1 cellular context compared by ENCODE assay signal in the genomic region with DNA sequence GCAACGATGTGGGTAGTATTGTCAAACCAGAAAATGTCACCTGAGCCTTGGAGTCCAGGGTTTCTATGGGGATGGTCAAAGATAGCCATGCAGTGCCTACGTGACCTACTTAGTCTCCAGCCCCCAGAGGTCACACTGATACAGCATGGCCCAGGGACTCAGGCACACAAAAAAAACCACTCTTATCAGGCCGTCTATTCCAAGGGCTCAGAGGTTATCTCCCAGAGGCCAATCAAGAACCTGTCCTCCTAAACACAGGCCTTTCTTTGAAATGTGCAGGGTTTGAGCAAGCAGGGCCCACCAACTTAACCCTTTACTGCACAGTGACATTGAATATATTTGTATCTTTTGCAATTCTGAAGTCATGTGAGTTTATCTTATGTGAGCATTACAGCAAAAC.
TF ChIP-seq lines count a peak whose summit lies in the region.

No MANE protein-coding gene starts in this region.

TF ChIP-seq in HepG2, 621 proteins besides CTCF, POLR2A, EP300 and RAD21 (continued from another document and continues in another):
- TF ChIP-seq PITX1 (CRISPR knock-in tag; IDR thresholded peaks at IDR 0.05) (peak; percentile 87), ZNF232 (CRISPR knock-in tag; IDR thresholded peaks at IDR 0.05; ENCODE audit: borderline replicate concordance) (peak; percentile 38; the same call in 1 of the 2 replicates), CEBPB (IDR thresholded peaks at IDR 0.05; ENCODE audit: borderline replicate concordance, low read depth, low read length) (no peak), RORA (CRISPR knock-in tag; IDR thresholded peaks at IDR 0.05) (0 out of 2 replicates have a peak, but pooled peaks have one; percentile 63), NFRKB (IDR thresholded peaks at IDR 0.05) (no peak), RBAK (CRISPR knock-in tag; IDR thresholded peaks at IDR 0.05) (no peak), ZNF431 (CRISPR knock-in tag; IDR thresholded peaks at IDR 0.05; ENCODE audit: borderline replicate concordance, low read depth) (0 out of 2 replicates have a peak, but pooled peaks have one; percentile 29), POLR2AphosphoS5 (IDR thresholded peaks at IDR 0.05; ENCODE audit: low read depth, low read length) (no peak), ZFP90 (CRISPR knock-in tag; IDR thresholded peaks at IDR 0.05; ENCODE audit: borderline replicate concordance) (no peak), CREM (IDR thresholded peaks at IDR 0.05) (peak; percentile 49; the same call in 1 of the 2 replicates), CREM (CRISPR knock-in tag; IDR thresholded peaks at IDR 0.05) (no peak), ZSCAN30 (CRISPR knock-in tag; IDR thresholded peaks at IDR 0.05) (no peak), ASH2L (IDR thresholded peaks at IDR 0.05; ENCODE audit: insufficient read length, low read depth, low read length) (no peak), NR2F1 (CRISPR knock-in tag; IDR thresholded peaks at IDR 0.05) (0 out of 4 replicates have a peak, but pooled peaks of 1 of the 2 experiments have one; percentile 48), GFI1 (CRISPR knock-in tag; IDR thresholded peaks at IDR 0.05; ENCODE audit: borderline replicate concordance) (peak; percentile 72; the same call in 1 of the 2 replicates), MED13 (CRISPR knock-in tag; IDR thresholded peaks at IDR 0.05) (no peak), SOX6 (IDR thresholded peaks at IDR 0.05) (no peak), SOX6 (CRISPR knock-in tag; IDR thresholded peaks at IDR 0.05) (peak; percentile 78), ZFP41 (CRISPR knock-in tag; IDR thresholded peaks at IDR 0.05; ENCODE audit: borderline replicate concordance) (no peak), SMARCC2 (IDR thresholded peaks at IDR 0.05) (no peak), EEA1 (CRISPR knock-in tag; IDR thresholded peaks at IDR 0.05; ENCODE audit: borderline replicate concordance) (no peak), ZNF10 (CRISPR knock-in tag; IDR thresholded peaks at IDR 0.05; ENCODE audit: borderline replicate concordance, low read depth) (no peak), ZFX (CRISPR knock-in tag; IDR thresholded peaks at IDR 0.05; ENCODE audit: low read depth) (peak; percentile 43; the same call in 1 of the 2 replicates), ZNF337 (CRISPR knock-in tag; IDR thresholded peaks at IDR 0.05; ENCODE audit: borderline replicate concordance, low read depth) (no peak), ZNF317 (CRISPR knock-in tag; IDR thresholded peaks at IDR 0.05) (peak; percentile 67; the same call in 1 of the 2 replicates), KLF13 (CRISPR knock-in tag; IDR thresholded peaks at IDR 0.05) (no peak), MYC (CRISPR knock-in tag; IDR thresholded peaks at IDR 0.05; ENCODE audit: borderline replicate concordance) (peak; percentile 54; the same call in 1 of the 2 replicates), TCF7 (IDR thresholded peaks at IDR 0.05; ENCODE audit: low read depth) (0 out of 2 replicates have a peak, but pooled peaks have one; percentile 39), HOXD1 (CRISPR knock-in tag; IDR thresholded peaks at IDR 0.05) (0 out of 2 replicates have a peak, but pooled peaks have one; percentile 47), NR2F2 (IDR thresholded peaks at IDR 0.05; ENCODE audit: borderline replicate concordance, low read depth) (peak; percentile 98), ZMYM4 (CRISPR knock-in tag; IDR thresholded peaks at IDR 0.05) (peak; percentile 68), FOXJ3 (CRISPR knock-in tag; IDR thresholded peaks at IDR 0.05; ENCODE audit: borderline replicate concordance) (peak; percentile 61; the same call in 1 of the 2 replicates), RFXAP (CRISPR knock-in tag; IDR thresholded peaks at IDR 0.05; ENCODE audit: borderline replicate concordance) (0 out of 2 replicates have a peak, but pooled peaks have one; percentile 55), ZNF484 (CRISPR knock-in tag; IDR thresholded peaks at IDR 0.05; ENCODE audit: borderline replicate concordance, low read depth) (no peak), RFX3 (CRISPR knock-in tag; IDR thresholded peaks at IDR 0.05) (0 out of 2 replicates have a peak, but pooled peaks have one; percentile 15), SMYD3 (CRISPR knock-in tag; IDR thresholded peaks at IDR 0.05) (no peak), ZNF652 (CRISPR knock-in tag; IDR thresholded peaks at IDR 0.05; ENCODE audit: borderline replicate concordance, low read depth) (peak; percentile 97), SOX5 (CRISPR knock-in tag; IDR thresholded peaks at IDR 0.05; ENCODE audit: borderline replicate concordance) (peak; percentile 25; the same call in 1 of the 2 replicates)
- TF ChIP-seq, protein P1, sequence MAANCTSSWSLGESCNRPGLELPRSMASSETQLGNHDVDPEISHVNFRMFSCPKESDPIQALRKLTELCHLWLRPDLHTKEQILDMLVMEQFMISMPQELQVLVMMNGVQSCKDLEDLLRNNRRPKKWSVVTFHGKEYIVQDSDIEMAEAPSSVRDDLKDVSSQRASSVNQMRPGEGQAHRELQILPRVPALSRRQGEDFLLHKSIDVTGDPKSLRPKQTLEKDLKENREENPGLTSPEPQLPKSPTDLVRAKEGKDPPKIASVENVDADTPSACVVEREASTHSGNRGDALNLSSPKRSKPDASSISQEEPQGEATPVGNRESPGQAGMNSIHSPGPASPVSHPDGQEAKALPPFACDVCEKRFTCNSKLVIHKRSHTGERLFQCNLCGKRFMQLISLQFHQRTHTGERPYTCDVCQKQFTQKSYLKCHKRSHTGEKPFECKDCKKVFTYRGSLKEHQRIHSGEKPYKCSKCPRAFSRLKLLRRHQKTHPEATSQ (CRISPR knock-in tag; IDR thresholded peaks at IDR 0.05; ENCODE audit: borderline replicate concordance) = 0 out of 2 replicates have a peak, but pooled peaks have one; percentile 27
- TF ChIP-seq, protein P2, sequence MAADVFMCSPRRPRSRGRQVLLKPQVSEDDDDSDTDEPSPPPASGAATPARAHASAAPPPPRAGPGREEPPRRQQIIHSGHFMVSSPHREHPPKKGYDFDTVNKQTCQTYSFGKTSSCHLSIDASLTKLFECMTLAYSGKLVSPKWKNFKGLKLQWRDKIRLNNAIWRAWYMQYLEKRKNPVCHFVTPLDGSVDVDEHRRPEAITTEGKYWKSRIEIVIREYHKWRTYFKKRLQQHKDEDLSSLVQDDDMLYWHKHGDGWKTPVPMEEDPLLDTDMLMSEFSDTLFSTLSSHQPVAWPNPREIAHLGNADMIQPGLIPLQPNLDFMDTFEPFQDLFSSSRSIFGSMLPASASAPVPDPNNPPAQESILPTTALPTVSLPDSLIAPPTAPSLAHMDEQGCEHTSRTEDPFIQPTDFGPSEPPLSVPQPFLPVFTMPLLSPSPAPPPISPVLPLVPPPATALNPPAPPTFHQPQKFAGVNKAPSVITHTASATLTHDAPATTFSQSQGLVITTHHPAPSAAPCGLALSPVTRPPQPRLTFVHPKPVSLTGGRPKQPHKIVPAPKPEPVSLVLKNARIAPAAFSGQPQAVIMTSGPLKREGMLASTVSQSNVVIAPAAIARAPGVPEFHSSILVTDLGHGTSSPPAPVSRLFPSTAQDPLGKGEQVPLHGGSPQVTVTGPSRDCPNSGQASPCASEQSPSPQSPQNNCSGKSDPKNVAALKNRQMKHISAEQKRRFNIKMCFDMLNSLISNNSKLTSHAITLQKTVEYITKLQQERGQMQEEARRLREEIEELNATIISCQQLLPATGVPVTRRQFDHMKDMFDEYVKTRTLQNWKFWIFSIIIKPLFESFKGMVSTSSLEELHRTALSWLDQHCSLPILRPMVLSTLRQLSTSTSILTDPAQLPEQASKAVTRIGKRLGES (CRISPR knock-in tag; IDR thresholded peaks at IDR 0.05; ENCODE audit: borderline replicate concordance) = peak; percentile 89
- TF ChIP-seq, protein P3, sequence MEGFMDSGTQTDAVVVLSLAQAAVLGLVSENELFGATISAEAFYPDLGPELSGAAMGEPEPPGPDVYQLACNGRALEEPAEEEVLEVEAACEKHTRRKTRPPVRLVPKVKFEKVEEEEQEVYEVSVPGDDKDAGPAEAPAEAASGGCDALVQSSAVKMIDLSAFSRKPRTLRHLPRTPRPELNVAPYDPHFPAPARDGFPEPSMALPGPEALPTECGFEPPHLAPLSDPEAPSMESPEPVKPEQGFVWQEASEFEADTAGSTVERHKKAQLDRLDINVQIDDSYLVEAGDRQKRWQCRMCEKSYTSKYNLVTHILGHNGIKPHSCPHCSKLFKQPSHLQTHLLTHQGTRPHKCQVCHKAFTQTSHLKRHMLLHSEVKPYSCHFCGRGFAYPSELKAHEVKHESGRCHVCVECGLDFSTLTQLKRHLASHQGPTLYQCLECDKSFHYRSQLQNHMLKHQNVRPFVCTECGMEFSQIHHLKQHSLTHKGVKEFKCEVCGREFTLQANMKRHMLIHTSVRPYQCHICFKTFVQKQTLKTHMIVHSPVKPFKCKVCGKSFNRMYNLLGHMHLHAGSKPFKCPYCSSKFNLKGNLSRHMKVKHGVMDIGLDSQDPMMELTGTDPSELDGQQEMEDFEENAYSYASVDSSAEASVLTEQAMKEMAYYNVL (CRISPR knock-in tag; IDR thresholded peaks at IDR 0.05; ENCODE audit: borderline replicate concordance) = 0 out of 2 replicates have a peak, but pooled peaks have one; percentile 36
- TF ChIP-seq, protein P4, sequence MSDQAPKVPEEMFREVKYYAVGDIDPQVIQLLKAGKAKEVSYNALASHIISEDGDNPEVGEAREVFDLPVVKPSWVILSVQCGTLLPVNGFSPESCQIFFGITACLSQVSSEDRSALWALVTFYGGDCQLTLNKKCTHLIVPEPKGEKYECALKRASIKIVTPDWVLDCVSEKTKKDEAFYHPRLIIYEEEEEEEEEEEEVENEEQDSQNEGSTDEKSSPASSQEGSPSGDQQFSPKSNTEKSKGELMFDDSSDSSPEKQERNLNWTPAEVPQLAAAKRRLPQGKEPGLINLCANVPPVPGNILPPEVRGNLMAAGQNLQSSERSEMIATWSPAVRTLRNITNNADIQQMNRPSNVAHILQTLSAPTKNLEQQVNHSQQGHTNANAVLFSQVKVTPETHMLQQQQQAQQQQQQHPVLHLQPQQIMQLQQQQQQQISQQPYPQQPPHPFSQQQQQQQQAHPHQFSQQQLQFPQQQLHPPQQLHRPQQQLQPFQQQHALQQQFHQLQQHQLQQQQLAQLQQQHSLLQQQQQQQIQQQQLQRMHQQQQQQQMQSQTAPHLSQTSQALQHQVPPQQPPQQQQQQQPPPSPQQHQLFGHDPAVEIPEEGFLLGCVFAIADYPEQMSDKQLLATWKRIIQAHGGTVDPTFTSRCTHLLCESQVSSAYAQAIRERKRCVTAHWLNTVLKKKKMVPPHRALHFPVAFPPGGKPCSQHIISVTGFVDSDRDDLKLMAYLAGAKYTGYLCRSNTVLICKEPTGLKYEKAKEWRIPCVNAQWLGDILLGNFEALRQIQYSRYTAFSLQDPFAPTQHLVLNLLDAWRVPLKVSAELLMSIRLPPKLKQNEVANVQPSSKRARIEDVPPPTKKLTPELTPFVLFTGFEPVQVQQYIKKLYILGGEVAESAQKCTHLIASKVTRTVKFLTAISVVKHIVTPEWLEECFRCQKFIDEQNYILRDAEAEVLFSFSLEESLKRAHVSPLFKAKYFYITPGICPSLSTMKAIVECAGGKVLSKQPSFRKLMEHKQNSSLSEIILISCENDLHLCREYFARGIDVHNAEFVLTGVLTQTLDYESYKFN (CRISPR knock-in tag; conservative IDR thresholded peaks at IDR 0.05) = peak; percentile 81
- TF ChIP-seq, protein P5, sequence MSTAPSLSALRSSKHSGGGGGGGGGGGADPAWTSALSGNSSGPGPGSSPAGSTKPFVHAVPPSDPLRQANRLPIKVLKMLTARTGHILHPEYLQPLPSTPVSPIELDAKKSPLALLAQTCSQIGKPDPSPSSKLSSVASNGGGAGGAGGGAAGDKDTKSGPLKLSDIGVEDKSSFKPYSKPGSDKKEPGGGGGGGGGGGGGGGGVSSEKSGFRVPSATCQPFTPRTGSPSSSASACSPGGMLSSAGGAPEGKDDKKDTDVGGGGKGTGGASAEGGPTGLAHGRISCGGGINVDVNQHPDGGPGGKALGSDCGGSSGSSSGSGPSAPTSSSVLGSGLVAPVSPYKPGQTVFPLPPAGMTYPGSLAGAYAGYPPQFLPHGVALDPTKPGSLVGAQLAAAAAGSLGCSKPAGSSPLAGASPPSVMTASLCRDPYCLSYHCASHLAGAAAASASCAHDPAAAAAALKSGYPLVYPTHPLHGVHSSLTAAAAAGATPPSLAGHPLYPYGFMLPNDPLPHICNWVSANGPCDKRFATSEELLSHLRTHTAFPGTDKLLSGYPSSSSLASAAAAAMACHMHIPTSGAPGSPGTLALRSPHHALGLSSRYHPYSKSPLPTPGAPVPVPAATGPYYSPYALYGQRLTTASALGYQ (CRISPR knock-in tag; IDR thresholded peaks at IDR 0.05) = peak; percentile 68; the same call in 1 of the 2 replicates
- TF ChIP-seq, protein P6, sequence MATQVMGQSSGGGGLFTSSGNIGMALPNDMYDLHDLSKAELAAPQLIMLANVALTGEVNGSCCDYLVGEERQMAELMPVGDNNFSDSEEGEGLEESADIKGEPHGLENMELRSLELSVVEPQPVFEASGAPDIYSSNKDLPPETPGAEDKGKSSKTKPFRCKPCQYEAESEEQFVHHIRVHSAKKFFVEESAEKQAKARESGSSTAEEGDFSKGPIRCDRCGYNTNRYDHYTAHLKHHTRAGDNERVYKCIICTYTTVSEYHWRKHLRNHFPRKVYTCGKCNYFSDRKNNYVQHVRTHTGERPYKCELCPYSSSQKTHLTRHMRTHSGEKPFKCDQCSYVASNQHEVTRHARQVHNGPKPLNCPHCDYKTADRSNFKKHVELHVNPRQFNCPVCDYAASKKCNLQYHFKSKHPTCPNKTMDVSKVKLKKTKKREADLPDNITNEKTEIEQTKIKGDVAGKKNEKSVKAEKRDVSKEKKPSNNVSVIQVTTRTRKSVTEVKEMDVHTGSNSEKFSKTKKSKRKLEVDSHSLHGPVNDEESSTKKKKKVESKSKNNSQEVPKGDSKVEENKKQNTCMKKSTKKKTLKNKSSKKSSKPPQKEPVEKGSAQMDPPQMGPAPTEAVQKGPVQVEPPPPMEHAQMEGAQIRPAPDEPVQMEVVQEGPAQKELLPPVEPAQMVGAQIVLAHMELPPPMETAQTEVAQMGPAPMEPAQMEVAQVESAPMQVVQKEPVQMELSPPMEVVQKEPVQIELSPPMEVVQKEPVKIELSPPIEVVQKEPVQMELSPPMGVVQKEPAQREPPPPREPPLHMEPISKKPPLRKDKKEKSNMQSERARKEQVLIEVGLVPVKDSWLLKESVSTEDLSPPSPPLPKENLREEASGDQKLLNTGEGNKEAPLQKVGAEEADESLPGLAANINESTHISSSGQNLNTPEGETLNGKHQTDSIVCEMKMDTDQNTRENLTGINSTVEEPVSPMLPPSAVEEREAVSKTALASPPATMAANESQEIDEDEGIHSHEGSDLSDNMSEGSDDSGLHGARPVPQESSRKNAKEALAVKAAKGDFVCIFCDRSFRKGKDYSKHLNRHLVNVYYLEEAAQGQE (IDR thresholded peaks at IDR 0.05; ENCODE audit: borderline replicate concordance in 1 of 2, low read depth in 1 of 2, low read length in 2 of 2) = no peak
- TF ChIP-seq, protein P7, sequence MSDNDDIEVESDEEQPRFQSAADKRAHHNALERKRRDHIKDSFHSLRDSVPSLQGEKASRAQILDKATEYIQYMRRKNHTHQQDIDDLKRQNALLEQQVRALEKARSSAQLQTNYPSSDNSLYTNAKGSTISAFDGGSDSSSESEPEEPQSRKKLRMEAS (IDR thresholded peaks at IDR 0.05) = peak; percentile 66; the same call in 1 of the 2 replicates
- TF ChIP-seq, protein P8, sequence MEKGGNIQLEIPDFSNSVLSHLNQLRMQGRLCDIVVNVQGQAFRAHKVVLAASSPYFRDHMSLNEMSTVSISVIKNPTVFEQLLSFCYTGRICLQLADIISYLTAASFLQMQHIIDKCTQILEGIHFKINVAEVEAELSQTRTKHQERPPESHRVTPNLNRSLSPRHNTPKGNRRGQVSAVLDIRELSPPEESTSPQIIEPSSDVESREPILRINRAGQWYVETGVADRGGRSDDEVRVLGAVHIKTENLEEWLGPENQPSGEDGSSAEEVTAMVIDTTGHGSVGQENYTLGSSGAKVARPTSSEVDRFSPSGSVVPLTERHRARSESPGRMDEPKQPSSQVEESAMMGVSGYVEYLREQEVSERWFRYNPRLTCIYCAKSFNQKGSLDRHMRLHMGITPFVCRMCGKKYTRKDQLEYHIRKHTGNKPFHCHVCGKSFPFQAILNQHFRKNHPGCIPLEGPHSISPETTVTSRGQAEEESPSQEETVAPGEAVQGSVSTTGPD (CRISPR knock-in tag; IDR thresholded peaks at IDR 0.05) = no peak
